ENCODE assay signal across 22 cellular contexts in genomic region chr16:88378401-88378800, GRCh38. TPM values are rescaled to one million over a fixed set of nuclear protein-coding genes. Genes with fewer than 3 reads are reported as not detected.
DNase-seq lines count a peak whose midpoint lies in the region; ATAC-seq and TF ChIP-seq lines count a peak whose summit lies in the region.
"Had no signal": no experiment of that assay in that cellular context is flagged by ENCODE, and none has a peak within 500 bp of the region (broad histone marks: within the 10 kb centered on the region; RNA-seq: fewer than 3 reads in every experiment).

No MANE protein-coding gene starts in this region.

- H3K4me1 ChIP-seq in RWPE2 (ENCODE audit: insufficient read depth, poor library complexity, severe bottlenecking), result no peaks in the 10 kb centered on the region
- H3K4me1 ChIP-seq in left lung, result no peaks in the 10 kb centered on the region
- H3K4me1 ChIP-seq: SJCRH30 had no signal

- ATAC-seq in left cardiac atrium, result no peak
- ATAC-seq in RWPE2 (ENCODE audit: low read depth), result no peak
- ATAC-seq in left lung, result no peak
- ATAC-seq in sciatic nerve, result no peak
- ATAC-seq in GM19397 (IDR thresholded peaks at IDR 0.05; ENCODE audit: unreplicated experiment), result no peak

- intact Hi-C loops in cardiac septum (cut with DNase I) (no loop called here), left cardiac atrium (cut with DNase I) (no loop called here), left lung (cut with DNase I) (no loop called here), sciatic nerve (cut with DNase I) (no loop called here)

- peak; percentile 53 for DNase-seq in cardiac septum (ENCODE audit: low spot score)
- DNase-seq in left cardiac atrium, result no peak
- peak; percentile 43 for DNase-seq in RWPE2 (ENCODE audit: low spot score)
- DNase-seq in left lung, result peak; percentile 28 to 49
- peak; percentile 47 for DNase-seq in sciatic nerve (ENCODE audit: low spot score)
- DNase-seq in HT-29 (ENCODE audit: low spot score), result no peak
- DNase-seq in HPDE6-E6E7 (ENCODE audit: extremely low spot score), result no peak
- DNase-seq: AML-193; DMS79; H9; HFFc6; MV-4-11; NCI-H1105 treated with DMSO at 0.1 percent for 48 hours; NCI-H2081; NCI-H2171; NCI-H345; NCI-H524; NCI-H774; NK-92 treated with Interleukin-12 subunit alpha and Interleukin-12 subunit beta, amount 100 ng/mL, for 24 hours; SJCRH30 had no signal

- H3K4me3 ChIP-seq in RWPE2 (ENCODE audit: severe bottlenecking) (no peak overlapping the region), left lung (no peak overlapping the region)
- H3K4me3 ChIP-seq: SJCRH30 had no signal

- H3K36me3 ChIP-seq in RWPE2 (ENCODE audit: low read depth) (no peaks in the 10 kb centered on the region), left lung (no peaks in the 10 kb centered on the region)
- H3K36me3 ChIP-seq: SJCRH30 had no signal

- no peaks in the 10 kb centered on the region for H3K9me3 ChIP-seq in RWPE2 (ENCODE audit: severe bottlenecking)
- H3K9me3 ChIP-seq in left lung, result no peaks in the 10 kb centered on the region
- H3K9me3 ChIP-seq: SJCRH30 had no signal

- H3K27me3 ChIP-seq in RWPE2 (ENCODE audit: insufficient read depth, poor library complexity, severe bottlenecking), result peaks cover 10% of the 10 kb centered on the region
- peaks cover 0 to 57% of the 10 kb centered on the region in 2 donors for H3K27me3 ChIP-seq in left lung
- H3K27me3 ChIP-seq: SJCRH30 had no signal

- TF ChIP-seq CTCF in RWPE2 (IDR thresholded peaks at IDR 0.05; ENCODE audit: poor library complexity, severe bottlenecking), result no peak
- TF ChIP-seq CTCF in left lung (IDR thresholded peaks at IDR 0.05), result no peak

- H3K27ac ChIP-seq in RWPE2 (ENCODE audit: poor library complexity, severe bottlenecking), result no peak overlapping the region
- no peak overlapping the region for H3K27ac ChIP-seq in left lung
- H3K27ac ChIP-seq: RWPE1, SJCRH30 had no signal

RNA-seq across cellular contexts. Expression of gene ZNF469, which starts 4.4 kb away (rescaled TPM):
- total RNA-seq in cardiac septum, result 1.5 TPM
- total RNA-seq in left cardiac atrium, result 1 to 10 TPM in 1 of 2 donors, under 1 TPM in 1; 0.65 to 1.7 TPM
- total RNA-seq in left lung, result 1 to 10 TPM; 2.1 to 5.5 TPM
- 2.9 TPM for total RNA-seq in sciatic nerve
- total RNA-seq in HT-29 (2014; rRNA removed; shearing (Covaris generic)), result 0.29 and 0.33 TPM in 2 replicates
- total RNA-seq: SJCRH30 had no signal

Comparison
In these comparisons a context has a peak if more than half of its experiments do, and no peak if none do; other contexts are left out.
1. DNase-seq: peak in cardiac septum (single experiment), RWPE2 (single experiment), left lung (2 of 2) and sciatic nerve (single experiment); none in left cardiac atrium (single experiment), HT-29 (single experiment) and HPDE6-E6E7 (single experiment).